Comparison of ENCODE assay signal across 1 cellular context in the genomic region with DNA sequence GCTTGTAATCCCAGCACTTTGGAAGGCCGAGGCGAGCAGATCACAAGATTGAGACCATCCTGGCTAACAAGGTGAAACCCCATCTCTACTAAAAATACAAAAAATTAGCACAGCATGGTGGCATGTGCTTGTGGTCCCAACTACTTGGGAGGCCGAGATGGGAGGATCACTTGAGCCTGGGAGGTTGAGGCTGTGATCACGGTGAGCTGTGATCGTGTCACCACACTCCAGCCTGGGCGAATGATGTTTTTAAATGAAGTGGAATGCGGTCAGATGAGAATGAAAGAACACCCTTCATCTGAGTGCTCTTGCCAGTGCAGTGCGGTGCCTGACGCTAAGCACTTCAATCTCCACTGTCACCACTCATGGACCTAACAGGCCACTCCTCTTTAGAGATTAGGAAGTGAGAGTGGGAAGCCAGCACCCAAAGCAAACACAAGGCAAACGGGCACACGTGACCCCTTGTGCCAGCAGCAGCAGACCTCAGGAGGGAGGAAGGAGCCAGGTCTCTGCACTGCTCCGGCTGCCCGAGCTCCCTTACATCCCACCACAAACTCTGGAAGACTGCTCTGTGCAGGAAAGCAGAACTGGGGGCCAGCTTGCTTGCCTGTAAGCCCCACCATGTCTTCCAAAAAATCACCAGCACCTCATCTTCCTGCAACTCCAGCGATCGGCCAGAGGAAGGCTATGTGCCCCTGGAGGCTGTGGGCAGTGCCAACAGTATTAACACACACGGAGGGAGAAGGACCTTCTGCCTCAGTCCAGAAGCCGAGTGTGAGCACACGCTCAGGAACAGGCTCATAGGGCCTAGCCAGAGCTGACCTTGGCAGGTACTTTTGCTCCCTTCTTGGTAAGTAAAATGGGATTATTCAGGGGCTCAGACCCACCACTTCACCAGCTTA.
TF ChIP-seq lines count a peak whose summit lies in the region.

No MANE protein-coding gene starts in this region.

TF ChIP-seq in HCT116, 20 proteins besides CTCF, POLR2A, EP300 and RAD21 (continued from another document):
- TF ChIP-seq, protein P1, sequence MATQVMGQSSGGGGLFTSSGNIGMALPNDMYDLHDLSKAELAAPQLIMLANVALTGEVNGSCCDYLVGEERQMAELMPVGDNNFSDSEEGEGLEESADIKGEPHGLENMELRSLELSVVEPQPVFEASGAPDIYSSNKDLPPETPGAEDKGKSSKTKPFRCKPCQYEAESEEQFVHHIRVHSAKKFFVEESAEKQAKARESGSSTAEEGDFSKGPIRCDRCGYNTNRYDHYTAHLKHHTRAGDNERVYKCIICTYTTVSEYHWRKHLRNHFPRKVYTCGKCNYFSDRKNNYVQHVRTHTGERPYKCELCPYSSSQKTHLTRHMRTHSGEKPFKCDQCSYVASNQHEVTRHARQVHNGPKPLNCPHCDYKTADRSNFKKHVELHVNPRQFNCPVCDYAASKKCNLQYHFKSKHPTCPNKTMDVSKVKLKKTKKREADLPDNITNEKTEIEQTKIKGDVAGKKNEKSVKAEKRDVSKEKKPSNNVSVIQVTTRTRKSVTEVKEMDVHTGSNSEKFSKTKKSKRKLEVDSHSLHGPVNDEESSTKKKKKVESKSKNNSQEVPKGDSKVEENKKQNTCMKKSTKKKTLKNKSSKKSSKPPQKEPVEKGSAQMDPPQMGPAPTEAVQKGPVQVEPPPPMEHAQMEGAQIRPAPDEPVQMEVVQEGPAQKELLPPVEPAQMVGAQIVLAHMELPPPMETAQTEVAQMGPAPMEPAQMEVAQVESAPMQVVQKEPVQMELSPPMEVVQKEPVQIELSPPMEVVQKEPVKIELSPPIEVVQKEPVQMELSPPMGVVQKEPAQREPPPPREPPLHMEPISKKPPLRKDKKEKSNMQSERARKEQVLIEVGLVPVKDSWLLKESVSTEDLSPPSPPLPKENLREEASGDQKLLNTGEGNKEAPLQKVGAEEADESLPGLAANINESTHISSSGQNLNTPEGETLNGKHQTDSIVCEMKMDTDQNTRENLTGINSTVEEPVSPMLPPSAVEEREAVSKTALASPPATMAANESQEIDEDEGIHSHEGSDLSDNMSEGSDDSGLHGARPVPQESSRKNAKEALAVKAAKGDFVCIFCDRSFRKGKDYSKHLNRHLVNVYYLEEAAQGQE (IDR thresholded peaks at IDR 0.05; ENCODE audit: low read depth): no peak
- TF ChIP-seq CEBPB (IDR thresholded peaks at IDR 0.05; ENCODE audit: low read depth) (no peak), ZNF274 (IDR thresholded peaks at IDR 0.05; ENCODE audit: low read depth, low read length) (no peak), EZH2phosphoT487 (IDR thresholded peaks at IDR 0.05; ENCODE audit: borderline replicate concordance) (no peak), EGR1 (IDR thresholded peaks at IDR 0.05; ENCODE audit: low read depth) (no peak), POLR2AphosphoS5 (IDR thresholded peaks at IDR 0.05; ENCODE audit: low read depth, low read length) (no peak), ZFX (IDR thresholded peaks at IDR 0.05) (no peak)
- TF ChIP-seq, protein P2, sequence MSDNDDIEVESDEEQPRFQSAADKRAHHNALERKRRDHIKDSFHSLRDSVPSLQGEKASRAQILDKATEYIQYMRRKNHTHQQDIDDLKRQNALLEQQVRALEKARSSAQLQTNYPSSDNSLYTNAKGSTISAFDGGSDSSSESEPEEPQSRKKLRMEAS (IDR thresholded peaks at IDR 0.05): no peak
- TF ChIP-seq, protein P3, sequence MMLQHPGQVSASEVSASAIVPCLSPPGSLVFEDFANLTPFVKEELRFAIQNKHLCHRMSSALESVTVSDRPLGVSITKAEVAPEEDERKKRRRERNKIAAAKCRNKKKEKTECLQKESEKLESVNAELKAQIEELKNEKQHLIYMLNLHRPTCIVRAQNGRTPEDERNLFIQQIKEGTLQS (IDR thresholded peaks at IDR 0.05): no peak
